1 cellular context compared by ENCODE assay signal in genomic region chr5:172005708-172006377, GRCh38.
TF ChIP-seq lines count a peak whose summit lies in the region.

No MANE protein-coding gene starts in this region.

TF ChIP-seq in H1, 55 proteins besides CTCF, POLR2A, EP300 and RAD21 (continued from another document):
- TF ChIP-seq ASH2L (IDR thresholded peaks at IDR 0.05; ENCODE audit: low read length): peak; percentile 73
- no peak for TF ChIP-seq JUND (IDR thresholded peaks at IDR 0.05; ENCODE audit: low read length)
- TF ChIP-seq JUN (IDR thresholded peaks at IDR 0.05; ENCODE audit: low read depth, low read length): no peak
- TF ChIP-seq SIRT6 (IDR thresholded peaks at IDR 0.05; ENCODE audit: low read length): no peak
- TF ChIP-seq KDM4A (IDR thresholded peaks at IDR 0.05; ENCODE audit: low read depth, low read length, severe bottlenecking): no peak
- TF ChIP-seq SAP30 (IDR thresholded peaks at IDR 0.05; ENCODE audit: insufficient read depth, insufficient replicate concordance, low read length): peak; percentile 60
- TF ChIP-seq GTF2F1 (IDR thresholded peaks at IDR 0.05; ENCODE audit: borderline replicate concordance, low read depth, low read length): no peak
- TF ChIP-seq, protein P1, sequence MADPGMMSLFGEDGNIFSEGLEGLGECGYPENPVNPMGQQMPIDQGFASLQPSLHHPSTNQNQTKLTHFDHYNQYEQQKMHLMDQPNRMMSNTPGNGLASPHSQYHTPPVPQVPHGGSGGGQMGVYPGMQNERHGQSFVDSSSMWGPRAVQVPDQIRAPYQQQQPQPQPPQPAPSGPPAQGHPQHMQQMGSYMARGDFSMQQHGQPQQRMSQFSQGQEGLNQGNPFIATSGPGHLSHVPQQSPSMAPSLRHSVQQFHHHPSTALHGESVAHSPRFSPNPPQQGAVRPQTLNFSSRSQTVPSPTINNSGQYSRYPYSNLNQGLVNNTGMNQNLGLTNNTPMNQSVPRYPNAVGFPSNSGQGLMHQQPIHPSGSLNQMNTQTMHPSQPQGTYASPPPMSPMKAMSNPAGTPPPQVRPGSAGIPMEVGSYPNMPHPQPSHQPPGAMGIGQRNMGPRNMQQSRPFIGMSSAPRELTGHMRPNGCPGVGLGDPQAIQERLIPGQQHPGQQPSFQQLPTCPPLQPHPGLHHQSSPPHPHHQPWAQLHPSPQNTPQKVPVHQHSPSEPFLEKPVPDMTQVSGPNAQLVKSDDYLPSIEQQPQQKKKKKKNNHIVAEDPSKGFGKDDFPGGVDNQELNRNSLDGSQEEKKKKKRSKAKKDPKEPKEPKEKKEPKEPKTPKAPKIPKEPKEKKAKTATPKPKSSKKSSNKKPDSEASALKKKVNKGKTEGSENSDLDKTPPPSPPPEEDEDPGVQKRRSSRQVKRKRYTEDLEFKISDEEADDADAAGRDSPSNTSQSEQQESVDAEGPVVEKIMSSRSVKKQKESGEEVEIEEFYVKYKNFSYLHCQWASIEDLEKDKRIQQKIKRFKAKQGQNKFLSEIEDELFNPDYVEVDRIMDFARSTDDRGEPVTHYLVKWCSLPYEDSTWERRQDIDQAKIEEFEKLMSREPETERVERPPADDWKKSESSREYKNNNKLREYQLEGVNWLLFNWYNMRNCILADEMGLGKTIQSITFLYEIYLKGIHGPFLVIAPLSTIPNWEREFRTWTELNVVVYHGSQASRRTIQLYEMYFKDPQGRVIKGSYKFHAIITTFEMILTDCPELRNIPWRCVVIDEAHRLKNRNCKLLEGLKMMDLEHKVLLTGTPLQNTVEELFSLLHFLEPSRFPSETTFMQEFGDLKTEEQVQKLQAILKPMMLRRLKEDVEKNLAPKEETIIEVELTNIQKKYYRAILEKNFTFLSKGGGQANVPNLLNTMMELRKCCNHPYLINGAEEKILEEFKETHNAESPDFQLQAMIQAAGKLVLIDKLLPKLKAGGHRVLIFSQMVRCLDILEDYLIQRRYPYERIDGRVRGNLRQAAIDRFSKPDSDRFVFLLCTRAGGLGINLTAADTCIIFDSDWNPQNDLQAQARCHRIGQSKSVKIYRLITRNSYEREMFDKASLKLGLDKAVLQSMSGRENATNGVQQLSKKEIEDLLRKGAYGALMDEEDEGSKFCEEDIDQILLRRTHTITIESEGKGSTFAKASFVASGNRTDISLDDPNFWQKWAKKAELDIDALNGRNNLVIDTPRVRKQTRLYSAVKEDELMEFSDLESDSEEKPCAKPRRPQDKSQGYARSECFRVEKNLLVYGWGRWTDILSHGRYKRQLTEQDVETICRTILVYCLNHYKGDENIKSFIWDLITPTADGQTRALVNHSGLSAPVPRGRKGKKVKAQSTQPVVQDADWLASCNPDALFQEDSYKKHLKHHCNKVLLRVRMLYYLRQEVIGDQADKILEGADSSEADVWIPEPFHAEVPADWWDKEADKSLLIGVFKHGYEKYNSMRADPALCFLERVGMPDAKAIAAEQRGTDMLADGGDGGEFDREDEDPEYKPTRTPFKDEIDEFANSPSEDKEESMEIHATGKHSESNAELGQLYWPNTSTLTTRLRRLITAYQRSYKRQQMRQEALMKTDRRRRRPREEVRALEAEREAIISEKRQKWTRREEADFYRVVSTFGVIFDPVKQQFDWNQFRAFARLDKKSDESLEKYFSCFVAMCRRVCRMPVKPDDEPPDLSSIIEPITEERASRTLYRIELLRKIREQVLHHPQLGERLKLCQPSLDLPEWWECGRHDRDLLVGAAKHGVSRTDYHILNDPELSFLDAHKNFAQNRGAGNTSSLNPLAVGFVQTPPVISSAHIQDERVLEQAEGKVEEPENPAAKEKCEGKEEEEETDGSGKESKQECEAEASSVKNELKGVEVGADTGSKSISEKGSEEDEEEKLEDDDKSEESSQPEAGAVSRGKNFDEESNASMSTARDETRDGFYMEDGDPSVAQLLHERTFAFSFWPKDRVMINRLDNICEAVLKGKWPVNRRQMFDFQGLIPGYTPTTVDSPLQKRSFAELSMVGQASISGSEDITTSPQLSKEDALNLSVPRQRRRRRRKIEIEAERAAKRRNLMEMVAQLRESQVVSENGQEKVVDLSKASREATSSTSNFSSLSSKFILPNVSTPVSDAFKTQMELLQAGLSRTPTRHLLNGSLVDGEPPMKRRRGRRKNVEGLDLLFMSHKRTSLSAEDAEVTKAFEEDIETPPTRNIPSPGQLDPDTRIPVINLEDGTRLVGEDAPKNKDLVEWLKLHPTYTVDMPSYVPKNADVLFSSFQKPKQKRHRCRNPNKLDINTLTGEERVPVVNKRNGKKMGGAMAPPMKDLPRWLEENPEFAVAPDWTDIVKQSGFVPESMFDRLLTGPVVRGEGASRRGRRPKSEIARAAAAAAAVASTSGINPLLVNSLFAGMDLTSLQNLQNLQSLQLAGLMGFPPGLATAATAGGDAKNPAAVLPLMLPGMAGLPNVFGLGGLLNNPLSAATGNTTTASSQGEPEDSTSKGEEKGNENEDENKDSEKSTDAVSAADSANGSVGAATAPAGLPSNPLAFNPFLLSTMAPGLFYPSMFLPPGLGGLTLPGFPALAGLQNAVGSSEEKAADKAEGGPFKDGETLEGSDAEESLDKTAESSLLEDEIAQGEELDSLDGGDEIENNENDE (IDR thresholded peaks at IDR 0.05; ENCODE audit: insufficient replicate concordance, low read length): no peak
- TF ChIP-seq RXRA (IDR thresholded peaks at IDR 0.05; ENCODE audit: insufficient read depth, low read depth, low read length): no peak
- TF ChIP-seq NRF1 (IDR thresholded peaks at IDR 0.05; ENCODE audit: low read depth, low read length): 0 out of 2 replicates have a peak, but pooled peaks have one; percentile 17
- TF ChIP-seq SIN3A (conservative IDR thresholded peaks at IDR 0.05 in 1 of 2, IDR thresholded peaks at IDR 0.05 in 1 of 2; ENCODE audit: low read depth in 1 of 2, low read length in 2 of 2): peak in 1 of 2 experiments; percentile 23; a peak in 2 of 4 replicates
- no peak for TF ChIP-seq E2F6 (IDR thresholded peaks at IDR 0.05)
- TF ChIP-seq CHD1 (IDR thresholded peaks at IDR 0.05; ENCODE audit: low read depth, low read length): no peak
- no peak for TF ChIP-seq KDM5A (IDR thresholded peaks at IDR 0.05; ENCODE audit: low read length)
- no peak for TF ChIP-seq USF2 (IDR thresholded peaks at IDR 0.05; ENCODE audit: low read length)
- TF ChIP-seq POLR2AphosphoS5 (IDR thresholded peaks at IDR 0.05; ENCODE audit: low read depth, low read length): no peak
- TF ChIP-seq EZH2 (IDR thresholded peaks at IDR 0.05; ENCODE audit: low read depth, low read length, severe bottlenecking): no peak
